26 cellular contexts compared by ENCODE assay signal in genomic region chr7:88300401-88300800, GRCh38. TPM values are rescaled to one million over a fixed set of nuclear protein-coding genes. Genes with fewer than 3 reads are reported as not detected.
DNase-seq lines count a peak whose midpoint lies in the region; ATAC-seq, FAIRE-seq and TF ChIP-seq lines count a peak whose summit lies in the region.
"Had no signal": no experiment of that assay in that cellular context is flagged by ENCODE, and none has a peak within 500 bp of the region (broad histone marks: within the 10 kb centered on the region; RNA-seq: fewer than 3 reads in every experiment).

No MANE protein-coding gene starts in this region.

- H3K9me2 ChIP-seq in PC-9 (ENCODE audit: insufficient read depth) = no peaks in the 10 kb centered on the region

- H3K27me3 ChIP-seq in astrocyte (ENCODE audit: insufficient read depth, low read length) (peaks cover 3% of the 10 kb centered on the region), upper lobe of right lung (no peaks in the 10 kb centered on the region), PC-9 (ENCODE audit: insufficient read depth, low read depth) (no peaks in the 10 kb centered on the region)

- no peaks in the 10 kb centered on the region for H3F3A ChIP-seq in PC-9 (ENCODE audit: insufficient read depth, low read depth)

- H3K4me1 ChIP-seq in astrocyte (ENCODE audit: insufficient read depth, low read length) (no peaks in the 10 kb centered on the region), upper lobe of right lung (peaks cover 9% of the 10 kb centered on the region), PC-9 (replicated peaks; ENCODE audit: insufficient read depth) (no peaks in the 10 kb centered on the region; the same call in 1 of the 2 replicates)
- H3K4me1 ChIP-seq: A549 had no signal

- no peak overlapping the region for H3K27ac Mint-ChIP-seq in astrocyte (ENCODE audit: unreplicated experiment)
- H3K27ac Mint-ChIP-seq: CD4-positive, alpha-beta memory T cell; HFFc6 had no signal

- H3K9me3 ChIP-seq in astrocyte (ENCODE audit: insufficient read depth, low read depth, low read length) = no peaks in the 10 kb centered on the region
- no peaks in the 10 kb centered on the region for H3K9me3 ChIP-seq in upper lobe of right lung
- no peaks in the 10 kb centered on the region for H3K9me3 ChIP-seq in PC-9 (ENCODE audit: insufficient read depth, low read depth)
- H3K9me3 ChIP-seq: A549 had no signal

- no peaks in the 10 kb centered on the region for H3K9me3 Mint-ChIP-seq in astrocyte (ENCODE audit: unreplicated experiment)
- H3K9me3 Mint-ChIP-seq: CD4-positive, alpha-beta memory T cell had no signal

- DNase-seq in G401 (ENCODE audit: low spot score) (peak; percentile 62), astrocyte (ENCODE audit: low read depth) (peak; percentile 43), glomerular visceral epithelial cell (ENCODE audit: extremely low spot score) (peak; percentile 23), upper lobe of right lung (no peak), SIG-M5 treated with dmso at 0.1 percent for 504 hours (lab: John Stamatoyannopoulos, UW; ENCODE audit: unreplicated experiment) (no peak), PC-9 (no peak), NCI-H345 (lab: John Stamatoyannopoulos, UW) (no peak), epidermal melanocyte (ENCODE audit: insufficient read length, low spot score) (no peak)
- DNase-seq: AML-193; CD4-positive, alpha-beta memory T cell; DMS153; DMS79; EL; GOT3; H7; HFFc6; IMR-90 had no signal

- no peaks in the 10 kb centered on the region for H3K79me2 ChIP-seq in astrocyte (ENCODE audit: insufficient read depth, low read length)
- no peaks in the 10 kb centered on the region for H3K79me2 ChIP-seq in PC-9 (ENCODE audit: low read depth)

- H3K27ac ChIP-seq in astrocyte (ENCODE audit: low read depth, low read length) (no peak overlapping the region), upper lobe of right lung (peak overlapping the region; percentile 21), PC-9 (no peak overlapping the region)
- H3K27ac ChIP-seq: A549, C4-2B, HL-60 had no signal

- FAIRE-seq in astrocyte (lab: Jason Lieb, UNC) = no peak
- FAIRE-seq: A549, G401.6, GM12891, GM18507, HTR-8/SVneo, K562 had no signal

- intact Hi-C loops in upper lobe of right lung (cut with DNase I) (no loop called here), PC-9 (cut with micrococcal nuclease; ENCODE audit: unreplicated experiment) (no loop called here)

- POLR2A ChIA-PET in PC-9 (lab: Charles Lee; ENCODE audit: unreplicated experiment) = no interaction called here

- H3K4me2 ChIP-seq in astrocyte (ENCODE audit: low read length) = no peak overlapping the region
- H3K4me2 ChIP-seq in PC-9 = no peak overlapping the region
- H3K4me2 ChIP-seq: A549 had no signal

- H3K36me3 Mint-ChIP-seq in astrocyte (ENCODE audit: low read depth, unreplicated experiment) = no peaks in the 10 kb centered on the region
- H3K36me3 Mint-ChIP-seq: CD4-positive, alpha-beta memory T cell had no signal

- in situ Hi-C loops in G401 (cut with HindIII; ENCODE audit: low sequenced_read_pairs) = no loop called here

- no peak overlapping the region for H3K4me3 ChIP-seq in astrocyte (ENCODE audit: insufficient read depth, low read depth, low read length)
- no peak overlapping the region for H3K4me3 ChIP-seq in upper lobe of right lung
- H3K4me3 ChIP-seq in PC-9 = no peak overlapping the region
- H3K4me3 ChIP-seq: A549, K562 had no signal

- ATAC-seq in upper lobe of right lung = no peak
- ATAC-seq: A549, HCT116, K562 had no signal

- BruUV-seq in PC-9 (replicated peaks; lab: Mats Ljungman, UMichigan) = no TSS peak

- CTCF ChIA-PET in PC-9 (lab: Charles Lee) = no interaction called here

- H3K4me3 Mint-ChIP-seq in astrocyte (ENCODE audit: unreplicated experiment) = no peak overlapping the region
- H3K4me3 Mint-ChIP-seq: CD4-positive, alpha-beta memory T cell; HFFc6 had no signal

- H3K9ac ChIP-seq in astrocyte (ENCODE audit: low read length) = no peak overlapping the region

- H3K27me3 Mint-ChIP-seq in astrocyte (ENCODE audit: low read depth, unreplicated experiment) = peaks cover 4% of the 10 kb centered on the region

- no peak overlapping the region for H2AFZ ChIP-seq in astrocyte (ENCODE audit: low read depth, low read length)
- no peak overlapping the region for H2AFZ ChIP-seq in PC-9

- TF ChIP-seq CTCF in astrocyte (IDR thresholded peaks at IDR 0.05; ENCODE audit: insufficient read depth, low read depth, low read length) (no peak), upper lobe of right lung (IDR thresholded peaks at IDR 0.05) (no peak), PC-9 (conservative IDR thresholded peaks at IDR 0.05) (no peak)

- H4K20me1 ChIP-seq in astrocyte (ENCODE audit: insufficient read depth, low read length) = no peaks in the 10 kb centered on the region
- no peaks in the 10 kb centered on the region for H4K20me1 ChIP-seq in PC-9 (ENCODE audit: insufficient read depth)

- H3K36me3 ChIP-seq in astrocyte (ENCODE audit: insufficient read depth, low read length) (no peaks in the 10 kb centered on the region), upper lobe of right lung (no peaks in the 10 kb centered on the region), PC-9 (ENCODE audit: low read depth) (no peaks in the 10 kb centered on the region)

- peaks cover 6% of the 10 kb centered on the region for H3K4me1 Mint-ChIP-seq in astrocyte (ENCODE audit: low read depth, unreplicated experiment)
- H3K4me1 Mint-ChIP-seq: CD4-positive, alpha-beta memory T cell had no signal

RNA-seq across cellular contexts. Expression of gene STEAP4, which starts 6.3 kb away (rescaled TPM):
- total RNA-seq in G401 (2014; rRNA removed; shearing (Covaris generic)) = not detected in 2 replicates
- total RNA-seq in astrocyte (not detected in 2 replicates), upper lobe of right lung (53.9 TPM), PC-9 (2021) (10.3 and 12.1 TPM in 2 replicates)
- total RNA-seq: CD4-positive, alpha-beta memory T cell; HFFc6; IMR-90 had no signal

Comparison
In these comparisons a context has a peak if more than half of its experiments do, and no peak if none do; other contexts are left out.
1. DNase-seq: peak in G401 (single experiment), astrocyte (single experiment) and glomerular visceral epithelial cell (single experiment); none in upper lobe of right lung (single experiment), SIG-M5 treated with dmso at 0.1 percent for 504 hours (single experiment), PC-9 (0 of 2), NCI-H345 (single experiment) and epidermal melanocyte (single experiment).
2. RNA of gene STEAP4, which starts 6.3 kb away (total RNA-seq): 53.9 TPM in upper lobe of right lung (single experiment) and 10.3 to 12.1 TPM in PC-9; not detected in G401 and not detected in astrocyte; every median in the first group is over 10 times any median in the second.